In the genomic region with DNA sequence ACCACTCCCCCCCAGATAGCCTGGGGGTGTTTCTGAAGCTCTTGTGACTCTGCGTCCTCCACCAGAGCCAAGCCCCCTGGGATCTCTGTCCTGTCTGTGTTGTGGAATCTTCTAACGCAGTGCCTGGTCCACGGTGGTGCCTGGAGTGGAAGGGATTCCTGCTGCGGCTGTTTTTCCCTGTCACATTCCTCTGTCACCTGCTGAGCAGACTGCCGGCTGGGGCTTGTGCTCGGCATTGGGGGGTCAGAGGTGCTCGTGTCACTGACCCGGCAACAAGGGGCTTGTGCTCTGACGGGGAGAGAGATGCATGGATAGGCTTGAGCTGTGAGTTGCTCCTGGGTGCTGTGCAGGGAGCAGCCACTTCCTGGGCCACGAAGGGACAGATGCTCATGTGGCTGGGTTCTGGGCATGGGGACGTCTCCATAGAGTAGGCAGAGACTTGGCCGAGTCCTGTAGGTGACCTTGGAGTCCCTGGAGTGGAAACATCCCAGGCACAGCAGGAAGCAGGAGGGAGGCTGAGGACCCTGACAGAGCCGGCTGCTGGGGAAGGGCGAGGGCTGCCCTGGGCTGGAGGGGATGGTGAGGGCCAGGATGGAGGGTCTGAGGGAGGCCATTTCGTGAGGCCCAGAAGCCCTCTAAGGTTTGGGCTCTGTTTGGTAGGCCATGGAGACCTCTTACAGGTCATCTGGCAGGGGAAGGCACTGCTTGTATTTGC, we compare ENCODE assay signal across 1 cellular context.
TF ChIP-seq lines count a peak whose summit lies in the region.

No MANE protein-coding gene starts in this region.

TF ChIP-seq in H1, 55 proteins besides CTCF, POLR2A, EP300 and RAD21 (continued from another document):
- no peak for TF ChIP-seq CREB1 (IDR thresholded peaks at IDR 0.05)
TF ChIP-seq in H1: peak in this region for 0.
